ENCODE assay signal across 18 cellular contexts in genomic region chr10:546451-546850, GRCh38.
"Had no signal": no experiment of that assay in that cellular context is flagged by ENCODE, and none has a peak within 500 bp of the region (broad histone marks: within the 10 kb centered on the region; RNA-seq: fewer than 3 reads in every experiment).

No MANE protein-coding gene starts in this region.

- H3K27me3 ChIP-seq: testis had no signal

- H3K27ac Mint-ChIP-seq: activated naive CD8-positive, alpha-beta T cell; activated T-cell treated with anti-CD3 and anti-CD28 coated beads, Interleukin-2, amount 50 U/mL, for 72 hours; naive B cell; stimulated activated memory B cell treated with anti-CD40 and anti-IgM and Interleukin-4, amounts not matched to agents 10 μg/mL and 1 μg/mL and 100 μg/mL, for 72 hours had no signal

- H3K9me3 ChIP-seq: mucosa of descending colon, spleen, testis had no signal

- H3K4me3 Mint-ChIP-seq: activated naive CD8-positive, alpha-beta T cell; activated T-cell treated with anti-CD3 and anti-CD28 coated beads, Interleukin-2, amount 50 U/mL, for 72 hours; stimulated activated memory B cell treated with anti-CD40 and anti-IgM and Interleukin-4, amounts not matched to agents 10 μg/mL and 1 μg/mL and 100 μg/mL, for 72 hours had no signal

- DNase-seq: activated CD8-positive, alpha-beta memory T cell treated with anti-CD3 and anti-CD28 coated beads for 24 hours; activated CD8-positive, alpha-beta memory T cell treated with anti-CD3 and anti-CD28 coated beads, Interleukin-2, amount 50 U/mL, for 48 hours; activated gamma-delta T cell; activated T-cell treated with anti-CD3 and anti-CD28 coated beads, Interleukin-2, amount 50 U/mL, for 72 hours; dermis blood vessel endothelial cell; effector memory CD4-positive, alpha-beta T cell; hippocampal formation; kidney; mucosa of descending colon; naive B cell; spleen; stimulated activated CD4-positive, alpha-beta T cell treated with anti-CD3 and anti-CD28 coated beads, Interleukin-4, amount 100 ng/mL, for 4 hours; T1000; testis had no signal

- FAIRE-seq: kidney had no signal

- H3K27ac ChIP-seq: spleen, testis had no signal

- H3K4me3 ChIP-seq: mucosa of descending colon, spleen, testis had no signal

- H3K4me1 ChIP-seq: spleen had no signal

- ATAC-seq: activated CD4-positive, CD25-positive, alpha-beta regulatory T cell treated with anti-CD3 and anti-CD28 coated beads, Interleukin-2, amount 50 U/mL, for 24 hours; activated T-cell treated with anti-CD3 and anti-CD28 coated beads, Interleukin-2, amount 50 U/mL, for 72 hours; left lobe of liver; stimulated activated memory B cell treated with anti-CD40 and anti-IgM and Interleukin-4, amounts not matched to agents 10 μg/mL and 1 μg/mL and 100 μg/mL, for 72 hours had no signal

- H3K36me3 Mint-ChIP-seq: activated naive CD8-positive, alpha-beta T cell; stimulated activated memory B cell treated with anti-CD40 and anti-IgM and Interleukin-4, amounts not matched to agents 10 μg/mL and 1 μg/mL and 100 μg/mL, for 72 hours had no signal

- H3K9me3 Mint-ChIP-seq: activated T-cell treated with anti-CD3 and anti-CD28 coated beads, Interleukin-2, amount 50 U/mL, for 72 hours; naive B cell; stimulated activated memory B cell treated with anti-CD40 and anti-IgM and Interleukin-4, amounts not matched to agents 10 μg/mL and 1 μg/mL and 100 μg/mL, for 72 hours had no signal

- H3K36me3 ChIP-seq: spleen had no signal
